ENCODE assay signal across 18 cellular contexts in genomic region chr5:180795771-180796313, GRCh38. TPM values are rescaled to one million over a fixed set of nuclear protein-coding genes. Genes with fewer than 3 reads are reported as not detected.
DNase-seq lines count a peak whose midpoint lies in the region; ATAC-seq and TF ChIP-seq lines count a peak whose summit lies in the region.
"Had no signal": no experiment of that assay in that cellular context is flagged by ENCODE, and none has a peak within 500 bp of the region (broad histone marks: within the 10 kb centered on the region; RNA-seq: fewer than 3 reads in every experiment).

No MANE protein-coding gene starts in this region.

- TF ChIP-seq CTCF in CD14-positive monocyte (IDR thresholded peaks at IDR 0.05) = no peak
- no peak for TF ChIP-seq CTCF in natural killer cell (IDR thresholded peaks at IDR 0.05)

- H3K27ac Mint-ChIP-seq in CD14-positive monocyte (peak overlapping the region in 6 of 7 donors; percentile 29 to 79 (median 66)), IgD-negative memory B cell (peak overlapping the region; percentile 46 to 80 (median 73)), natural killer cell (peak overlapping the region; percentile 67 to 86)
- H3K27ac Mint-ChIP-seq in activated naive CD8-positive, alpha-beta T cell treated with anti-CD3 and anti-CD28 coated beads for 36 hours = peak overlapping the region; percentile 61

- DNase-seq in CD14-positive monocyte (ENCODE audit: low spot score) (no peak), natural killer cell (no peak), NCI-H1105 treated with DMSO at 0.1 percent for 48 hours (lab: John Stamatoyannopoulos, UW) (no peak)
- DNase-seq in activated naive CD8-positive, alpha-beta T cell treated with anti-CD3 and anti-CD28 coated beads for 36 hours = no peak
- no peak for DNase-seq in activated CD4-positive, CD25-positive, alpha-beta regulatory T cell treated with anti-CD3 and anti-CD28 coated beads, Interleukin-2, amount 50 U/mL, for 72 hours
- DNase-seq in activated effector memory CD4-positive, alpha-beta T cell treated with anti-CD3 and anti-CD28 coated beads, Interleukin-2, amount 50 U/mL, for 16 hours = no peak
- DNase-seq: activated CD4-positive, CD25-positive, alpha-beta regulatory T cell; activated effector memory CD4-positive, alpha-beta T cell treated with Interleukin-2 at 50 U/mL for 16 hours; AML-193; DND-41; KG1; NCI-H1436; NCI-H446; pancreas had no signal

- H3K4me1 Mint-ChIP-seq in CD14-positive monocyte (peaks cover 66% of the 10 kb centered on the region), IgD-negative memory B cell (peaks cover 49 to 65% (median 58%) of the 10 kb centered on the region in 3 donors), natural killer cell (peaks cover 76 to 82% of the 10 kb centered on the region in 2 donors)
- H3K4me1 Mint-ChIP-seq in activated naive CD8-positive, alpha-beta T cell treated with anti-CD3 and anti-CD28 coated beads for 36 hours = peaks cover 67% of the 10 kb centered on the region

- no peaks in the 10 kb centered on the region for H3K27me3 Mint-ChIP-seq in CD14-positive monocyte (ENCODE audit: low read depth in 3 of 3)
- H3K27me3 Mint-ChIP-seq in IgD-negative memory B cell = no peaks in the 10 kb centered on the region
- H3K27me3 Mint-ChIP-seq in activated naive CD8-positive, alpha-beta T cell treated with anti-CD3 and anti-CD28 coated beads for 36 hours = no peaks in the 10 kb centered on the region
- H3K27me3 Mint-ChIP-seq in natural killer cell (ENCODE audit: low read depth in 2 of 2) = no peaks in the 10 kb centered on the region

- intact Hi-C loops in CD14-positive monocyte (cut with micrococcal nuclease) (no loop called here), natural killer cell (cut with micrococcal nuclease) (loop anchor here (5.0 kb wide), 1 partner anchor 36 kb away; no protein-coding TSS in a partner anchor)

- H3K9me3 Mint-ChIP-seq in CD14-positive monocyte (no peaks in the 10 kb centered on the region), IgD-negative memory B cell (no peaks in the 10 kb centered on the region), natural killer cell (no peaks in the 10 kb centered on the region)
- no peaks in the 10 kb centered on the region for H3K9me3 Mint-ChIP-seq in activated naive CD8-positive, alpha-beta T cell treated with anti-CD3 and anti-CD28 coated beads for 36 hours

- peaks cover 78 to 94% of the 10 kb centered on the region in 2 donors for H3K36me3 Mint-ChIP-seq in CD14-positive monocyte
- no peaks in the 10 kb centered on the region for H3K36me3 Mint-ChIP-seq in IgD-negative memory B cell
- H3K36me3 Mint-ChIP-seq in activated naive CD8-positive, alpha-beta T cell treated with anti-CD3 and anti-CD28 coated beads for 36 hours = peaks cover 44% of the 10 kb centered on the region
- no peaks in the 10 kb centered on the region for H3K36me3 Mint-ChIP-seq in natural killer cell

- ATAC-seq in natural killer cell (no peak), HG03159 (IDR thresholded peaks at IDR 0.05; ENCODE audit: unreplicated experiment) (no peak)
- ATAC-seq: gastroesophageal sphincter, pancreas had no signal

- H3K4me3 Mint-ChIP-seq in CD14-positive monocyte (no peak overlapping the region), IgD-negative memory B cell (peak overlapping the region in 1 of 4 donors; percentile 63), natural killer cell (no peak overlapping the region)
- no peak overlapping the region for H3K4me3 Mint-ChIP-seq in activated naive CD8-positive, alpha-beta T cell treated with anti-CD3 and anti-CD28 coated beads for 36 hours

RNA-seq across cellular contexts. Expression of gene MGAT1, which starts 6.8 kb away (rescaled TPM):
- polyA plus RNA-seq in CD14-positive monocyte (100 to 1,000 TPM; 385 to 523 TPM), IgD-negative memory B cell (101 TPM)
- total RNA-seq in activated naive CD8-positive, alpha-beta T cell treated with anti-CD3 and anti-CD28 coated beads for 36 hours = 100 to 1,000 TPM in 1 of 2 experiments, 10 to 100 TPM in 1; 99.1 to 101 TPM
- 100 to 1,000 TPM; 105 to 149 (median 130) TPM for total RNA-seq in natural killer cell

RNA-seq across cellular contexts. Expression of gene OR2Y1, which starts 56.0 kb away (rescaled TPM):
- polyA plus RNA-seq in CD14-positive monocyte (not detected), IgD-negative memory B cell (not detected)
- not detected for total RNA-seq in activated naive CD8-positive, alpha-beta T cell treated with anti-CD3 and anti-CD28 coated beads for 36 hours
- total RNA-seq in natural killer cell = not detected
- total RNA-seq: gastroesophageal sphincter, mesenteric fat pad, pancreas had no signal
- polyA plus RNA-seq: pancreas had no signal
